Comparison of ENCODE assay signal across 1 cellular context in the genomic region with DNA sequence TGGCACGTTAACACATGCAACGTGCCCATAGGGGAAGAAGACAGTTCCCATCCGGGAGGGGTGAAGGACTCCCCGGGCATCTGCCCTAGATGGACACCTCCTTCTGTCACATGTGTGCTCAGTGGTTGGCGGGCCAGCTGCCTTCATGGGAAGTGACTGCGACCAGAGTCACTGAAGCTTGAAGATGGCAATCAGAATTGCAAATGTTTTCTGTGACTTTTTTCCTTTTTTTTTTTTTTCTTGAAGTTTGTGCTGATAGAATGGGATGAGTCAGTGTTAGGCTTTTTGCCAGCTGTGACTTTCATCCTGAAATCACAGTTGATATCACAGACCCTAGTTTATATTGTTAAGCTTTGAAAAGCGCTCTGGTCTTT.
TF ChIP-seq lines count a peak whose summit lies in the region.

No MANE protein-coding gene starts in this region.

TF ChIP-seq in HEK293, 187 proteins besides CTCF, POLR2A, EP300 and RAD21 (continued from another document):
- 0 out of 2 replicates have a peak, but pooled peaks have one; percentile 28 for TF ChIP-seq ZNF362 (tag by site-specific recombination; IDR thresholded peaks at IDR 0.05)
